Comparison of ENCODE assay signal across 17 cellular contexts in genomic region chr13:35926859-35927530, GRCh38.
DNase-seq lines count a peak whose midpoint lies in the region; ATAC-seq, FAIRE-seq and TF ChIP-seq lines count a peak whose summit lies in the region.
"Had no signal": no experiment of that assay in that cellular context is flagged by ENCODE, and none has a peak within 500 bp of the region (broad histone marks: within the 10 kb centered on the region; RNA-seq: fewer than 3 reads in every experiment).

No MANE protein-coding gene starts in this region.

- H3K27ac ChIP-seq in endodermal cell (ENCODE audit: low read depth, low read length), result no peak overlapping the region
- no peak overlapping the region for H3K27ac ChIP-seq in CD4-positive, alpha-beta memory T cell (ENCODE audit: low read depth, low read length)
- H3K27ac ChIP-seq: KMS-11 had no signal

- no peak for FAIRE-seq in RCC 7860 (lab: Jason Lieb, UNC)
- FAIRE-seq: D721Med had no signal

- TF ChIP-seq CTCF in endodermal cell (conservative IDR thresholded peaks at IDR 0.05) (no peak), omental fat pad (IDR thresholded peaks at IDR 0.05) (no peak), nephron progenitor cell (IDR thresholded peaks at IDR 0.05) (no peak)

- peaks cover 2% of the 10 kb centered on the region for H3K36me3 Mint-ChIP-seq in endodermal cell (ENCODE audit: low read depth)
- no peaks in the 10 kb centered on the region for H3K36me3 Mint-ChIP-seq in CD4-positive, alpha-beta memory T cell
- no peaks in the 10 kb centered on the region for H3K36me3 Mint-ChIP-seq in nephron progenitor cell (ENCODE audit: low read depth)
- H3K36me3 Mint-ChIP-seq: activated naive CD4-positive, alpha-beta T cell treated with anti-CD3 and anti-CD28 coated beads, Interleukin-2, amount 10 ng/mL, durations not matched to agents 7 days and 5 days had no signal

- POLR2A ChIA-PET in CD4-positive, alpha-beta memory T cell (lab: Charles Lee; ENCODE audit: partially characterized antibody), result no interaction called here

- H3K4me3 Mint-ChIP-seq in endodermal cell, result no peak overlapping the region
- H3K4me3 Mint-ChIP-seq in CD4-positive, alpha-beta memory T cell, result no peak overlapping the region
- no peak overlapping the region for H3K4me3 Mint-ChIP-seq in nephron progenitor cell
- H3K4me3 Mint-ChIP-seq: activated naive CD4-positive, alpha-beta T cell treated with anti-CD3 and anti-CD28 coated beads, Interleukin-2, amount 10 ng/mL, durations not matched to agents 7 days and 5 days; central memory CD8-positive, alpha-beta T cell had no signal

- ATAC-seq in omental fat pad (ENCODE audit: low FRiP score), result peak; percentile 42

- H3K4me1 ChIP-seq in endodermal cell (ENCODE audit: control insufficient read depth, insufficient read depth, low read length), result peaks cover 4% of the 10 kb centered on the region
- H3K4me1 ChIP-seq in CD4-positive, alpha-beta memory T cell (ENCODE audit: insufficient read depth, low read length), result no peaks in the 10 kb centered on the region

- no peak overlapping the region for H3K9ac ChIP-seq in endodermal cell (ENCODE audit: extremely low read depth, low read length, poor library complexity, severe bottlenecking)
- H3K9ac ChIP-seq: KMS-11 had no signal

- intact Hi-C loops in CD4-positive, alpha-beta memory T cell (cut with micrococcal nuclease), result no loop called here

- H3K27ac Mint-ChIP-seq in endodermal cell, result peak overlapping the region; percentile 40
- no peak overlapping the region for H3K27ac Mint-ChIP-seq in CD4-positive, alpha-beta memory T cell
- no peak overlapping the region for H3K27ac Mint-ChIP-seq in nephron progenitor cell
- H3K27ac Mint-ChIP-seq: activated naive CD4-positive, alpha-beta T cell treated with anti-CD3 and anti-CD28 coated beads, Interleukin-2, amount 10 ng/mL, durations not matched to agents 7 days and 5 days had no signal

- WGBS in endodermal cell (ENCODE audit: insufficient coverage in 1 of 2, insufficient read length in 1 of 2), 2 experiments, result 89 to 92% methylated on average over 1 to 2 of the region's 2 CpGs

- H3K27me3 Mint-ChIP-seq in endodermal cell (ENCODE audit: insufficient read depth) (no peaks in the 10 kb centered on the region), nephron progenitor cell (ENCODE audit: low read depth, poor library complexity) (no peaks in the 10 kb centered on the region)
- H3K27me3 Mint-ChIP-seq in CD4-positive, alpha-beta memory T cell, result no peaks in the 10 kb centered on the region
- H3K27me3 Mint-ChIP-seq: activated naive CD4-positive, alpha-beta T cell treated with anti-CD3 and anti-CD28 coated beads, Interleukin-2, amount 10 ng/mL, durations not matched to agents 7 days and 5 days; central memory CD8-positive, alpha-beta T cell had no signal

- CTCF ChIA-PET in CD4-positive, alpha-beta memory T cell (lab: Charles Lee; ENCODE audit: partially characterized antibody), result no interaction called here

- no peaks in the 10 kb centered on the region for H3K36me3 ChIP-seq in endodermal cell (ENCODE audit: control insufficient read depth, insufficient read depth, low read length)
- no peaks in the 10 kb centered on the region for H3K36me3 ChIP-seq in CD4-positive, alpha-beta memory T cell (ENCODE audit: insufficient read depth, low read length)
- H3K36me3 ChIP-seq: heart left ventricle had no signal

- DNase-seq in A172 (ENCODE audit: low spot score), result peak; percentile 19
- peak; percentile 7 for DNase-seq in HT1080 (ENCODE audit: low read depth)
- no peak for DNase-seq in endodermal cell
- no peak for DNase-seq in omental fat pad (ENCODE audit: low spot score)
- DNase-seq in CD4-positive, alpha-beta memory T cell, result no peak
- no peak for DNase-seq in nephron progenitor cell
- no peak for DNase-seq in RCC 7860 (ENCODE audit: low spot score)
- no peak for DNase-seq in NCI-H128 (lab: John Stamatoyannopoulos, UW; ENCODE audit: unreplicated experiment)
- DNase-seq: activated CD4-positive, CD25-positive, alpha-beta regulatory T cell; activated naive CD4-positive, alpha-beta T cell treated with anti-CD3 and anti-CD28 coated beads, Interleukin-2, amount 10 ng/mL, durations not matched to agents 7 days and 5 days; heart left ventricle; NCI-H510A treated with DMSO at 0.1 percent for 48 hours; retina; stimulated activated CD4-positive, alpha-beta T cell treated with anti-CD3 and anti-CD28 coated beads, Interleukin-4, amount 100 ng/mL, for 24 hours had no signal

- H3K4me1 Mint-ChIP-seq in endodermal cell (peaks cover 9% of the 10 kb centered on the region), nephron progenitor cell (no peaks in the 10 kb centered on the region)
- no peaks in the 10 kb centered on the region for H3K4me1 Mint-ChIP-seq in CD4-positive, alpha-beta memory T cell
- H3K4me1 Mint-ChIP-seq: activated naive CD4-positive, alpha-beta T cell treated with anti-CD3 and anti-CD28 coated beads, Interleukin-2, amount 10 ng/mL, durations not matched to agents 7 days and 5 days; central memory CD8-positive, alpha-beta T cell had no signal

- H3K9me3 ChIP-seq in endodermal cell (ENCODE audit: control insufficient read depth, low read length), result peaks cover 27% of the 10 kb centered on the region
- H3K9me3 ChIP-seq in CD4-positive, alpha-beta memory T cell (ENCODE audit: control insufficient read depth in 1 of 2, low read length in 2 of 2), result no peaks in the 10 kb centered on the region

- H3K4me3 ChIP-seq in endodermal cell (ENCODE audit: low read length), result no peak overlapping the region
- H3K4me3 ChIP-seq in CD4-positive, alpha-beta memory T cell (ENCODE audit: low read length in 2 of 2), result no peak overlapping the region
- H3K4me3 ChIP-seq: heart left ventricle had no signal

- H3K9me3 Mint-ChIP-seq in endodermal cell (peaks cover 20% of the 10 kb centered on the region), nephron progenitor cell (peaks cover under 1% of the 10 kb centered on the region)
- peaks cover 0 to 2% (median 0%) of the 10 kb centered on the region in 8 donors for H3K9me3 Mint-ChIP-seq in CD4-positive, alpha-beta memory T cell
- H3K9me3 Mint-ChIP-seq: activated naive CD4-positive, alpha-beta T cell treated with anti-CD3 and anti-CD28 coated beads, Interleukin-2, amount 10 ng/mL, durations not matched to agents 7 days and 5 days had no signal

- no peaks in the 10 kb centered on the region for H3K27me3 ChIP-seq in endodermal cell (ENCODE audit: control insufficient read depth, insufficient read depth, low read length, poor library complexity, severe bottlenecking)
- H3K27me3 ChIP-seq in CD4-positive, alpha-beta memory T cell (ENCODE audit: insufficient read depth, low read length), result no peaks in the 10 kb centered on the region
- H3K27me3 ChIP-seq: heart left ventricle had no signal

Comparison
In these comparisons a context has a peak if more than half of its experiments do, and no peak if none do; other contexts are left out.
1. DNase-seq: peak in A172 (single experiment) and HT1080 (single experiment); none in endodermal cell (single experiment), omental fat pad (single experiment), CD4-positive, alpha-beta memory T cell (0 of 5), nephron progenitor cell (single experiment), RCC 7860 (single experiment) and NCI-H128 (single experiment).